In the genomic region with DNA sequence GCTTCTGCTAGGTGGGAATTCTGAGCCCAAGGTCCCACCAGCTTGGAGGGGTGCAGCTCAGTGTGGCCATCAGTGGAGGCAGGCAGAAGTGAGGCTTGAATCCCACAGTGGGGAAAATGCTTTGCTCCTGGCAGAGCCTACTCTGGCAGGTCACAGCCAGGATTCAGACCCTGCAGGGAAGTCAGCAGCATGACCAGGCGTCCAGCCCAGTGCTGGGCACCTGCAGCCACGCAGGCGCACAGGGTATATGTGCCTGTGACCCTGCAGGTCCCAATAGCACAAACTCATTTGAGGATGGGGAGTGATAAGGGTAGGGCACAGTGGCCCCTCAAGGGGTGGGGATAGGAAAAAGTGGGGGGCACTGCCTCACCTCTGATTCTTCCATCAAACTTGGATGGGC, we compare ENCODE assay signal across 26 cellular contexts. TPM values are rescaled to one million over a fixed set of nuclear protein-coding genes. Genes with fewer than 3 reads are reported as not detected.
"Had no signal": no experiment of that assay in that cellular context is flagged by ENCODE, and none has a peak within 500 bp of the region (broad histone marks: within the 10 kb centered on the region; RNA-seq: fewer than 3 reads in every experiment).

No MANE protein-coding gene starts in this region.

- H3K4me2 ChIP-seq: neural progenitor cell had no signal

- H3K4me3 Mint-ChIP-seq: activated B cell treated with CpG ODN at 0.5 μM for 24 hours; activated CD4-positive, alpha-beta T cell treated with anti-CD3 and anti-CD28 coated beads for 36 hours; activated naive CD4-positive, alpha-beta T cell treated with anti-CD3 and anti-CD28 coated beads for 36 hours; neural progenitor cell had no signal

- H3K4me3 ChIP-seq: body of pancreas, cardiac muscle cell, heart right ventricle, neural progenitor cell, ovary, prostate gland, uterus had no signal

- H3K9ac ChIP-seq: neural progenitor cell had no signal

- H3K4me1 ChIP-seq: body of pancreas, neural progenitor cell, prostate gland, uterus had no signal

- H3K27ac Mint-ChIP-seq: activated CD4-positive, alpha-beta T cell treated with anti-CD3 and anti-CD28 coated beads for 36 hours; activated naive CD4-positive, alpha-beta T cell treated with anti-CD3 and anti-CD28 coated beads for 36 hours had no signal

- H3K27me3 ChIP-seq: body of pancreas, cardiac muscle cell, heart right ventricle, neural progenitor cell, ovary, uterus had no signal

- ATAC-seq: activated CD4-positive, alpha-beta T cell treated with anti-CD3 and anti-CD28 coated beads for 36 hours; body of pancreas; left cardiac atrium; stimulated activated naive CD8-positive, alpha-beta T cell treated with anti-CD3 and anti-CD28 coated beads, Interleukin-15, Interleukin-2, amounts not matched to agents 100 U/mL and 50 U/mL, for 24 hours had no signal

- DNase-seq: activated B cell treated with CpG ODN at 0.5 μM for 24 hours; activated CD4-positive, alpha-beta T cell treated with anti-CD3 and anti-CD28 coated beads for 36 hours; activated CD4-positive, alpha-beta T cell treated with anti-CD3 and anti-CD28 coated beads, Interleukin-2, amount 50 U/mL, for 48 hours; activated naive CD4-positive, alpha-beta T cell treated with anti-CD3 and anti-CD28 coated beads for 36 hours; activated T-cell treated with anti-CD3 and anti-CD28 coated beads, Interleukin-2, amount 50 U/mL, for 48 hours; body of pancreas; heart right ventricle; islet precursor cell; left cardiac atrium; naive B cell; ovary; stimulated activated CD4-positive, alpha-beta T cell treated with anti-CD3 and anti-CD28 coated beads, Interleukin-4, amount 100 ng/mL, for 24 hours; stimulated activated naive CD8-positive, alpha-beta T cell treated with anti-CD3 and anti-CD28 coated beads, Interleukin-15, Interleukin-2, amounts not matched to agents 100 U/mL and 50 U/mL, for 24 hours; T-helper 1 cell; T1000; trophoblast cell; uterus had no signal

- H3K36me3 Mint-ChIP-seq: naive B cell, neural progenitor cell had no signal

- H2AFZ ChIP-seq: neural progenitor cell had no signal

- H3K9me3 ChIP-seq: body of pancreas, heart right ventricle, ovary, prostate gland, uterus had no signal

- H3K36me3 ChIP-seq: cardiac muscle cell, heart right ventricle, neural progenitor cell, ovary, prostate gland, uterus had no signal

- H3K9me3 Mint-ChIP-seq: activated B cell treated with CpG ODN at 0.5 μM for 24 hours; activated naive CD4-positive, alpha-beta T cell treated with anti-CD3 and anti-CD28 coated beads for 36 hours; neural progenitor cell had no signal

- H3K27me3 Mint-ChIP-seq: activated B cell treated with CpG ODN at 0.5 μM for 24 hours; activated CD4-positive, alpha-beta T cell treated with anti-CD3 and anti-CD28 coated beads for 36 hours; naive B cell had no signal

- H3K27ac ChIP-seq: body of pancreas, cardiac muscle cell, neural progenitor cell, prostate gland had no signal

RNA-seq across cellular contexts. Expression of a gene that starts 30.4 kb away (rescaled TPM):
- total RNA-seq: activated CD4-positive, alpha-beta T cell treated with anti-CD3 and anti-CD28 coated beads for 36 hours; epithelial cell of proximal tubule; mesenteric fat pad had no signal

RNA-seq across cellular contexts. Expression of a gene that starts 45.4 kb away (rescaled TPM):
- total RNA-seq: activated B cell treated with CpG ODN at 0.5 μM for 24 hours; activated CD4-positive, alpha-beta T cell treated with anti-CD3 and anti-CD28 coated beads for 36 hours; activated naive CD4-positive, alpha-beta T cell treated with anti-CD3 and anti-CD28 coated beads for 36 hours; body of pancreas; chondrocyte; epithelial cell of proximal tubule; lower leg skin; mesenteric fat pad; mucosa of gallbladder; prostate gland; subcutaneous adipose tissue; uterus had no signal
